10 cellular contexts compared by ENCODE assay signal in the genomic region with DNA sequence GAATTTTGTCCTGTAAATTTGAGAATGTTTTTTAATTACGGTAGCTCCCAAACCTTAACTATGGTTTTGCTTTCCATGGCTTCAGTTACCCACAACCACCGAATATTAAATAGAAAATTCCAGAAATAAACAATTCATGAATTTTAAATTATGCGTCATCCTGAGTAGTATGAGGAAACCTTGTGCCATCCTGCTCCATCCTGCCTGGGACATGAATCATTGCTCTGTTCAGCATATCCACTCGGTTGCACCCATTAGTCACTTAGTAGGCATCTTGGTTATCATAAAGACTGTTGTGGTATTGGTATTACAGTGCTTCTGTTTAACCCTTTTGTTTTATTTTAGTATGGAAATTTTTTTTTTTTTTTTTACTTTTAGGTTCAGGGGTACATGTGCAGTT. TPM values are rescaled to one million over a fixed set of nuclear protein-coding genes. Genes with fewer than 3 reads are reported as not detected.
DNase-seq lines count a peak whose midpoint lies in the region; ATAC-seq and TF ChIP-seq lines count a peak whose summit lies in the region.
"Had no signal": no experiment of that assay in that cellular context is flagged by ENCODE, and none has a peak within 500 bp of the region (broad histone marks: within the 10 kb centered on the region; RNA-seq: fewer than 3 reads in every experiment).

No MANE protein-coding gene starts in this region.

- H3K4me3 Mint-ChIP-seq in activated T-helper 17 cell treated with anti-CD3 and anti-CD28 coated beads, Interleukin-2, amount 50 U/mL, for 72 hours = no peak overlapping the region
- H3K4me3 Mint-ChIP-seq in Caco-2 (ENCODE audit: unreplicated experiment) = no peak overlapping the region

- H3K27me3 Mint-ChIP-seq in activated T-helper 17 cell treated with anti-CD3 and anti-CD28 coated beads, Interleukin-2, amount 50 U/mL, for 72 hours = no peaks in the 10 kb centered on the region
- no peaks in the 10 kb centered on the region for H3K27me3 Mint-ChIP-seq in Caco-2 (ENCODE audit: insufficient read depth, unreplicated experiment)

- no peak overlapping the region for H3K4me3 ChIP-seq in Caco-2 (ENCODE audit: low read depth, low read length)

- H3K9me3 Mint-ChIP-seq in activated T-helper 17 cell treated with anti-CD3 and anti-CD28 coated beads, Interleukin-2, amount 50 U/mL, for 72 hours = no peaks in the 10 kb centered on the region
- H3K9me3 Mint-ChIP-seq in Caco-2 (ENCODE audit: unreplicated experiment) = no peaks in the 10 kb centered on the region

- peak; percentile 96 for DNase-seq in A172 (ENCODE audit: low spot score)
- peak; percentile 49 for DNase-seq in GM04504 (ENCODE audit: low read depth)
- peak; percentile 76 for DNase-seq in hepatic stellate cell (ENCODE audit: low spot score)
- no peak for DNase-seq in OCI-M1 (lab: John Stamatoyannopoulos, UW)
- DNase-seq in germinal center (ENCODE audit: low spot score) = no peak
- DNase-seq in Caco-2 = no peak
- DNase-seq: activated naive CD4-positive, alpha-beta T cell treated with Interleukin-2 at 50 U/mL for 16 hours had no signal

- peak; percentile 97 for ATAC-seq in activated T-helper 17 cell treated with anti-CD3 and anti-CD28 coated beads, Interleukin-2, amount 50 U/mL, for 72 hours (replicated peaks)
- no peak for ATAC-seq in HG03432 (IDR thresholded peaks at IDR 0.05; ENCODE audit: unreplicated experiment)

- H3K27me3 ChIP-seq in Caco-2 (replicated peaks; ENCODE audit: control insufficient read depth, insufficient read depth, low read length) = no peaks in the 10 kb centered on the region

- H3K9me3 ChIP-seq in Caco-2 = no peaks in the 10 kb centered on the region

- BruUV-seq in Caco-2 (replicated peaks; lab: Mats Ljungman, UMichigan) = no TSS peak

- H3K4me1 ChIP-seq in Caco-2 = peaks cover 5% of the 10 kb centered on the region

- peaks cover 56% of the 10 kb centered on the region for H3K4me1 Mint-ChIP-seq in activated T-helper 17 cell treated with anti-CD3 and anti-CD28 coated beads, Interleukin-2, amount 50 U/mL, for 72 hours
- H3K4me1 Mint-ChIP-seq in Caco-2 (ENCODE audit: low read depth, unreplicated experiment) = peaks cover 14% of the 10 kb centered on the region

- peaks cover 96% of the 10 kb centered on the region for H3K36me3 Mint-ChIP-seq in activated T-helper 17 cell treated with anti-CD3 and anti-CD28 coated beads, Interleukin-2, amount 50 U/mL, for 72 hours (ENCODE audit: low read depth)
- peaks cover 7% of the 10 kb centered on the region for H3K36me3 Mint-ChIP-seq in Caco-2 (ENCODE audit: insufficient read depth, unreplicated experiment)

- peak overlapping the region; percentile 60 for H3K27ac Mint-ChIP-seq in activated T-helper 17 cell treated with anti-CD3 and anti-CD28 coated beads, Interleukin-2, amount 50 U/mL, for 72 hours
- no peak overlapping the region for H3K27ac Mint-ChIP-seq in Caco-2 (ENCODE audit: unreplicated experiment)

- intact Hi-C loops in Caco-2 (cut with micrococcal nuclease; ENCODE audit: unreplicated experiment) = no loop called here

- CTCF ChIA-PET in Caco-2 (lab: Charles Lee) = interaction anchor here (1.3 to 1.9 kb wide), 3 partner anchors 17 to 35 kb away, joined by 4 to 8 read pairs (median 6); no protein-coding TSS in a partner anchor

- TF ChIP-seq CTCF in Caco-2 (IDR thresholded peaks at IDR 0.05; ENCODE audit: insufficient read depth in 1 of 2, low read depth in 1 of 2, low read length in 1 of 2, severe bottlenecking in 1 of 2, unreplicated experiment in 1 of 2) = no peak

- POLR2A ChIA-PET in Caco-2 (lab: Charles Lee) = interaction anchor here (0.7 kb wide), 1 partner anchor 101 kb away, joined by 3 read pairs; the partner anchor contains the start of gene TOMM34

- H3K36me3 ChIP-seq in Caco-2 (ENCODE audit: control insufficient read depth, insufficient read depth, low read length) = no peaks in the 10 kb centered on the region

RNA-seq across cellular contexts. Expression of gene KCNS1, which starts 39.7 kb away (rescaled TPM):
- total RNA-seq in A172 (2014; rRNA removed; shearing (Covaris generic)) = not detected in 2 replicates
- under 1 TPM; 0.15 to 0.24 TPM for total RNA-seq in activated T-helper 17 cell treated with anti-CD3 and anti-CD28 coated beads, Interleukin-2, amount 50 U/mL, for 72 hours
- total RNA-seq in Caco-2 (2022) = 0.09 TPM in 1 of 2 replicates, not detected in the other

RNA-seq across cellular contexts. Expression of gene WFDC5, which starts 53.7 kb away (rescaled TPM):
- total RNA-seq in A172 (2014; rRNA removed; shearing (Covaris generic)) = not detected in 2 replicates
- total RNA-seq in activated T-helper 17 cell treated with anti-CD3 and anti-CD28 coated beads, Interleukin-2, amount 50 U/mL, for 72 hours = 1 to 10 TPM in 1 of 2 donors, not detected in 1; 5.4 TPM
- total RNA-seq in Caco-2 (2022) = not detected in 2 replicates
- total RNA-seq: T-helper 1 cell treated with Interleukin-12 subunit alpha and Interleukin-12 subunit beta and Interleukin-4 antibody, amounts not matched to agents 30 ng/mL and 1 ng/mL, for 36 hours had no signal

Comparison
In these comparisons a context has a peak if more than half of its experiments do, and no peak if none do; other contexts are left out.
1. DNase-seq: peak in A172 (single experiment), GM04504 (single experiment) and hepatic stellate cell (single experiment); none in OCI-M1 (single experiment), germinal center (single experiment) and Caco-2 (0 of 2).